ENCODE assay signal across 16 cellular contexts in genomic region chr6:12017876-12018401, GRCh38. TPM values are rescaled to one million over a fixed set of nuclear protein-coding genes. Genes with fewer than 3 reads are reported as not detected.
DNase-seq lines count a peak whose midpoint lies in the region; ATAC-seq, FAIRE-seq and TF ChIP-seq lines count a peak whose summit lies in the region.
"Had no signal": no experiment of that assay in that cellular context is flagged by ENCODE, and none has a peak within 500 bp of the region (broad histone marks: within the 10 kb centered on the region; RNA-seq: fewer than 3 reads in every experiment).

No MANE protein-coding gene starts in this region.

- peaks cover 51 to 69% of the 10 kb centered on the region in 2 donors for H3K36me3 Mint-ChIP-seq in stimulated activated naive B cell treated with anti-CD40 and anti-IgM and Interleukin-4, amounts not matched to agents 10 μg/mL and 1 μg/mL and 100 μg/mL, for 72 hours

- H3K9me3 ChIP-seq in kidney (ENCODE audit: control insufficient read depth in 1 of 2, low read length in 2 of 2): no peaks in the 10 kb centered on the region

- TF ChIP-seq CTCF in kidney (IDR thresholded peaks at IDR 0.05; ENCODE audit: borderline replicate concordance, extremely low read depth, insufficient read depth): no peak

- H3K4me1 ChIP-seq in kidney (ENCODE audit: control insufficient read depth in 1 of 2, insufficient read depth in 1 of 2, low read depth in 1 of 2, low read length in 2 of 2): peaks cover 4 to 7% of the 10 kb centered on the region in 2 donors

- ATAC-seq in Right ventricle myocardium inferior (no peak), HG03520 (IDR thresholded peaks at IDR 0.05; ENCODE audit: unreplicated experiment) (no peak)
- ATAC-seq in stimulated activated naive B cell treated with anti-CD40 and anti-IgM and Interleukin-4, amounts not matched to agents 10 μg/mL and 1 μg/mL and 100 μg/mL, for 72 hours (replicated peaks): no peak
- ATAC-seq: GM12878 had no signal

- TF ChIP-seq POLR2A in GM19193 (IDR thresholded peaks at IDR 0.05; ENCODE audit: extremely low read depth, insufficient read depth, insufficient read length): peak; percentile 15

- H3K27me3 Mint-ChIP-seq in stimulated activated naive B cell treated with anti-CD40 and anti-IgM and Interleukin-4, amounts not matched to agents 10 μg/mL and 1 μg/mL and 100 μg/mL, for 72 hours: no peaks in the 10 kb centered on the region
- H3K27me3 Mint-ChIP-seq: B cell had no signal

- peaks cover 0 to 4% of the 10 kb centered on the region in 2 donors for H3K36me3 ChIP-seq in kidney (ENCODE audit: control insufficient read depth in 1 of 2, insufficient read depth in 2 of 2, low read length in 2 of 2)

- peaks cover 0 to 6% of the 10 kb centered on the region in 2 donors for H3K9me3 Mint-ChIP-seq in stimulated activated naive B cell treated with anti-CD40 and anti-IgM and Interleukin-4, amounts not matched to agents 10 μg/mL and 1 μg/mL and 100 μg/mL, for 72 hours

- no peak overlapping the region for H3K4me3 Mint-ChIP-seq in stimulated activated naive B cell treated with anti-CD40 and anti-IgM and Interleukin-4, amounts not matched to agents 10 μg/mL and 1 μg/mL and 100 μg/mL, for 72 hours
- H3K4me3 Mint-ChIP-seq: B cell, H9 had no signal

- no peak overlapping the region for H3K4me3 ChIP-seq in kidney (ENCODE audit: low read length in 2 of 2)
- H3K4me3 ChIP-seq: GM12878 had no signal

- H3K9ac ChIP-seq in kidney (ENCODE audit: low read length in 2 of 2): no peak overlapping the region

- H3K27ac ChIP-seq in kidney (ENCODE audit: low read depth in 2 of 2, low read length in 2 of 2): no peak overlapping the region

- peak; percentile 55 for DNase-seq in Right ventricle myocardium inferior (ENCODE audit: missing footprints)
- DNase-seq in cardiac septum (ENCODE audit: low spot score): no peak
- DNase-seq in kidney: peak; percentile 75
- DNase-seq in stimulated activated naive B cell treated with anti-CD40 and anti-IgM and Interleukin-4, amounts not matched to agents 10 μg/mL and 1 μg/mL and 100 μg/mL, for 72 hours: no peak
- no peak for DNase-seq in T-helper 9 cell
- DNase-seq: C1 segment of cervical spinal cord, Calu3, DMS79, GOT3, H9 had no signal

- no peak for FAIRE-seq in kidney (lab: Jason Lieb, UNC)
- FAIRE-seq: A204.1, GM12878, GM18507 had no signal

- H3K4me1 Mint-ChIP-seq in stimulated activated naive B cell treated with anti-CD40 and anti-IgM and Interleukin-4, amounts not matched to agents 10 μg/mL and 1 μg/mL and 100 μg/mL, for 72 hours: peaks cover 25 to 33% of the 10 kb centered on the region in 2 donors

- peak overlapping the region; percentile 47 for H3K27ac Mint-ChIP-seq in stimulated activated naive B cell treated with anti-CD40 and anti-IgM and Interleukin-4, amounts not matched to agents 10 μg/mL and 1 μg/mL and 100 μg/mL, for 72 hours
- H3K27ac Mint-ChIP-seq: B cell had no signal

- intact Hi-C loops in Right ventricle myocardium inferior (cut with DNase I) (loop anchor here (10.0 kb wide), 1 partner anchor 313 kb away; no protein-coding TSS in a partner anchor), cardiac septum (cut with DNase I) (no loop called here), kidney (cut with DNase I) (no loop called here)

RNA-seq across cellular contexts. Expression of gene HIVEP1, which starts 5.8 kb away (rescaled TPM):
- total RNA-seq in Right ventricle myocardium inferior: 8.3 TPM
- total RNA-seq in cardiac septum: 17.8 TPM
- 30.4 TPM for total RNA-seq in kidney
- 3.6 TPM for polyA plus RNA-seq in kidney (ENCODE audit: insufficient read depth, low read depth, low replicate concordance)

Comparison
In these comparisons a context has a peak if more than half of its experiments do, and no peak if none do; other contexts are left out.
1. DNase-seq: peak in Right ventricle myocardium inferior (single experiment) and kidney (single experiment); none in cardiac septum (single experiment), stimulated activated naive B cell treated with anti-CD40 and anti-IgM and Interleukin-4, amounts not matched to agents 10 μg/mL and 1 μg/mL and 100 μg/mL, for 72 hours (single experiment) and T-helper 9 cell (single experiment).